ENCODE assay signal across 1 cellular context in the genomic region with DNA sequence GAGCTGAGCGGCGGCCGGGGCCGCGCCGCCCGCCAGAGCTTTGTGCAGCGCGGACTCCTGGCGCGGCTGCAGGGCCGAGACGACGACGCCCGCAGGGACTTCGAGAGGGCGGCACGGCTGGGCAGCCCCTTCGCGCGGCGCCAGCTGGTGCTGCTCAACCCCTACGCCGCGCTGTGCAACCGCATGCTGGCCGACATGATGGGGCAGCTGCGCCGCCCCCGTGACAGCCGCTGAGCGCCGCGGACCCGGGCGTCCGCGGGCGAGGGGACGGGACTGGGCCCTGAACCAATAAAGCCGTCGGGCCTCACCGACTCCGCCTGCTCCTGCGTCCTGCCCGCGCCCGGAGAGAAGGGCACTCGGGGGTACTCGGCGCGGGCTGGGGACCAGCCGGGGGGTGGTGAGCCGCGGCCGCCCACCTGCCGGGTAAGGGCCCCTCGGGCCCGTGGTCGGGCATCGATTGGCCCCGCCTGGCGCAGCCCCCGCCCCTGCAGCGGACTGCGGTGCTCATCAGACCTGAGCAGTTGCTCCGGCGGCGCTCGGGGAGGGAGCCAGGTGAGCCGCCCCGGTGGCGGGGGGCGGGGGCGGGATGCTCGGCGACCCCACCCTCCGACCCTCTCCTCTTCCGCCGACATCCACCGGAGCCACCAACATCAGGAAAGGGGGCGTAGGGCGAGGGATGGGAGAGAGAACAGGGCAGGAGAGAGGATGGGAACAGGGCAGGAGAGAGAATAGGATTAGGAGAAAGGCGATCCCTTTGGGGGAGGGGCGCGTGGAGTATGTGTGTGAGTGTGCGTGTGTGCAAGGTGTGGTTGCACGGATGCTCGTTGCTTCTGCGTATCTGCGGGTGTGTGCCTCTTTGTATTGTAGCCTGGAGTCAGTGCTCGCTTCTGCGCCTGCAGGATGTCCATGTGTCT.
TF ChIP-seq lines count a peak whose summit lies in the region.

A gene (plus strand): TSS at position 510 of the 914 bp plus-strand sequence. CDS start 610 bp downstream, outside the sequence.

TF ChIP-seq in HepG2, 621 proteins besides CTCF, POLR2A, EP300 and RAD21 (continued from another document and continues in another):
- TF ChIP-seq, protein P1, sequence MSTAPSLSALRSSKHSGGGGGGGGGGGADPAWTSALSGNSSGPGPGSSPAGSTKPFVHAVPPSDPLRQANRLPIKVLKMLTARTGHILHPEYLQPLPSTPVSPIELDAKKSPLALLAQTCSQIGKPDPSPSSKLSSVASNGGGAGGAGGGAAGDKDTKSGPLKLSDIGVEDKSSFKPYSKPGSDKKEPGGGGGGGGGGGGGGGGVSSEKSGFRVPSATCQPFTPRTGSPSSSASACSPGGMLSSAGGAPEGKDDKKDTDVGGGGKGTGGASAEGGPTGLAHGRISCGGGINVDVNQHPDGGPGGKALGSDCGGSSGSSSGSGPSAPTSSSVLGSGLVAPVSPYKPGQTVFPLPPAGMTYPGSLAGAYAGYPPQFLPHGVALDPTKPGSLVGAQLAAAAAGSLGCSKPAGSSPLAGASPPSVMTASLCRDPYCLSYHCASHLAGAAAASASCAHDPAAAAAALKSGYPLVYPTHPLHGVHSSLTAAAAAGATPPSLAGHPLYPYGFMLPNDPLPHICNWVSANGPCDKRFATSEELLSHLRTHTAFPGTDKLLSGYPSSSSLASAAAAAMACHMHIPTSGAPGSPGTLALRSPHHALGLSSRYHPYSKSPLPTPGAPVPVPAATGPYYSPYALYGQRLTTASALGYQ (CRISPR knock-in tag; IDR thresholded peaks at IDR 0.05), result no peak
- TF ChIP-seq, protein P2, sequence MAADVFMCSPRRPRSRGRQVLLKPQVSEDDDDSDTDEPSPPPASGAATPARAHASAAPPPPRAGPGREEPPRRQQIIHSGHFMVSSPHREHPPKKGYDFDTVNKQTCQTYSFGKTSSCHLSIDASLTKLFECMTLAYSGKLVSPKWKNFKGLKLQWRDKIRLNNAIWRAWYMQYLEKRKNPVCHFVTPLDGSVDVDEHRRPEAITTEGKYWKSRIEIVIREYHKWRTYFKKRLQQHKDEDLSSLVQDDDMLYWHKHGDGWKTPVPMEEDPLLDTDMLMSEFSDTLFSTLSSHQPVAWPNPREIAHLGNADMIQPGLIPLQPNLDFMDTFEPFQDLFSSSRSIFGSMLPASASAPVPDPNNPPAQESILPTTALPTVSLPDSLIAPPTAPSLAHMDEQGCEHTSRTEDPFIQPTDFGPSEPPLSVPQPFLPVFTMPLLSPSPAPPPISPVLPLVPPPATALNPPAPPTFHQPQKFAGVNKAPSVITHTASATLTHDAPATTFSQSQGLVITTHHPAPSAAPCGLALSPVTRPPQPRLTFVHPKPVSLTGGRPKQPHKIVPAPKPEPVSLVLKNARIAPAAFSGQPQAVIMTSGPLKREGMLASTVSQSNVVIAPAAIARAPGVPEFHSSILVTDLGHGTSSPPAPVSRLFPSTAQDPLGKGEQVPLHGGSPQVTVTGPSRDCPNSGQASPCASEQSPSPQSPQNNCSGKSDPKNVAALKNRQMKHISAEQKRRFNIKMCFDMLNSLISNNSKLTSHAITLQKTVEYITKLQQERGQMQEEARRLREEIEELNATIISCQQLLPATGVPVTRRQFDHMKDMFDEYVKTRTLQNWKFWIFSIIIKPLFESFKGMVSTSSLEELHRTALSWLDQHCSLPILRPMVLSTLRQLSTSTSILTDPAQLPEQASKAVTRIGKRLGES (CRISPR knock-in tag; IDR thresholded peaks at IDR 0.05; ENCODE audit: borderline replicate concordance), result no peak
- TF ChIP-seq ZNF761 (CRISPR knock-in tag; conservative IDR thresholded peaks at IDR 0.05), result 0 out of 2 replicates have a peak, but pooled peaks have one; percentile 49
- TF ChIP-seq ZNF337 (CRISPR knock-in tag; IDR thresholded peaks at IDR 0.05; ENCODE audit: borderline replicate concordance, low read depth), result no peak
- TF ChIP-seq, protein P3, sequence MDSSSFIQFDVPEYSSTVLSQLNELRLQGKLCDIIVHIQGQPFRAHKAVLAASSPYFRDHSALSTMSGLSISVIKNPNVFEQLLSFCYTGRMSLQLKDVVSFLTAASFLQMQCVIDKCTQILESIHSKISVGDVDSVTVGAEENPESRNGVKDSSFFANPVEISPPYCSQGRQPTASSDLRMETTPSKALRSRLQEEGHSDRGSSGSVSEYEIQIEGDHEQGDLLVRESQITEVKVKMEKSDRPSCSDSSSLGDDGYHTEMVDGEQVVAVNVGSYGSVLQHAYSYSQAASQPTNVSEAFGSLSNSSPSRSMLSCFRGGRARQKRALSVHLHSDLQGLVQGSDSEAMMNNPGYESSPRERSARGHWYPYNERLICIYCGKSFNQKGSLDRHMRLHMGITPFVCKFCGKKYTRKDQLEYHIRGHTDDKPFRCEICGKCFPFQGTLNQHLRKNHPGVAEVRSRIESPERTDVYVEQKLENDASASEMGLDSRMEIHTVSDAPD (CRISPR knock-in tag; IDR thresholded peaks at IDR 0.05), result no peak
- TF ChIP-seq, protein P4, sequence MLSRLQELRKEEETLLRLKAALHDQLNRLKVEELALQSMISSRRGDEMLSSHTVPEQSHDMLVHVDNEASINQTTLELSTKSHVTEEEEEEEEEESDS (CRISPR knock-in tag; IDR thresholded peaks at IDR 0.05; ENCODE audit: borderline replicate concordance), result no peak
- TF ChIP-seq ZNF605 (CRISPR knock-in tag; IDR thresholded peaks at IDR 0.05), result no peak; the same call in 1 of the 2 replicates
- TF ChIP-seq ZBTB3 (CRISPR knock-in tag; IDR thresholded peaks at IDR 0.05; ENCODE audit: borderline replicate concordance, low read depth), result no peak
- no peak for TF ChIP-seq SMARCE1 (IDR thresholded peaks at IDR 0.05; ENCODE audit: borderline replicate concordance)
- TF ChIP-seq, protein P5, sequence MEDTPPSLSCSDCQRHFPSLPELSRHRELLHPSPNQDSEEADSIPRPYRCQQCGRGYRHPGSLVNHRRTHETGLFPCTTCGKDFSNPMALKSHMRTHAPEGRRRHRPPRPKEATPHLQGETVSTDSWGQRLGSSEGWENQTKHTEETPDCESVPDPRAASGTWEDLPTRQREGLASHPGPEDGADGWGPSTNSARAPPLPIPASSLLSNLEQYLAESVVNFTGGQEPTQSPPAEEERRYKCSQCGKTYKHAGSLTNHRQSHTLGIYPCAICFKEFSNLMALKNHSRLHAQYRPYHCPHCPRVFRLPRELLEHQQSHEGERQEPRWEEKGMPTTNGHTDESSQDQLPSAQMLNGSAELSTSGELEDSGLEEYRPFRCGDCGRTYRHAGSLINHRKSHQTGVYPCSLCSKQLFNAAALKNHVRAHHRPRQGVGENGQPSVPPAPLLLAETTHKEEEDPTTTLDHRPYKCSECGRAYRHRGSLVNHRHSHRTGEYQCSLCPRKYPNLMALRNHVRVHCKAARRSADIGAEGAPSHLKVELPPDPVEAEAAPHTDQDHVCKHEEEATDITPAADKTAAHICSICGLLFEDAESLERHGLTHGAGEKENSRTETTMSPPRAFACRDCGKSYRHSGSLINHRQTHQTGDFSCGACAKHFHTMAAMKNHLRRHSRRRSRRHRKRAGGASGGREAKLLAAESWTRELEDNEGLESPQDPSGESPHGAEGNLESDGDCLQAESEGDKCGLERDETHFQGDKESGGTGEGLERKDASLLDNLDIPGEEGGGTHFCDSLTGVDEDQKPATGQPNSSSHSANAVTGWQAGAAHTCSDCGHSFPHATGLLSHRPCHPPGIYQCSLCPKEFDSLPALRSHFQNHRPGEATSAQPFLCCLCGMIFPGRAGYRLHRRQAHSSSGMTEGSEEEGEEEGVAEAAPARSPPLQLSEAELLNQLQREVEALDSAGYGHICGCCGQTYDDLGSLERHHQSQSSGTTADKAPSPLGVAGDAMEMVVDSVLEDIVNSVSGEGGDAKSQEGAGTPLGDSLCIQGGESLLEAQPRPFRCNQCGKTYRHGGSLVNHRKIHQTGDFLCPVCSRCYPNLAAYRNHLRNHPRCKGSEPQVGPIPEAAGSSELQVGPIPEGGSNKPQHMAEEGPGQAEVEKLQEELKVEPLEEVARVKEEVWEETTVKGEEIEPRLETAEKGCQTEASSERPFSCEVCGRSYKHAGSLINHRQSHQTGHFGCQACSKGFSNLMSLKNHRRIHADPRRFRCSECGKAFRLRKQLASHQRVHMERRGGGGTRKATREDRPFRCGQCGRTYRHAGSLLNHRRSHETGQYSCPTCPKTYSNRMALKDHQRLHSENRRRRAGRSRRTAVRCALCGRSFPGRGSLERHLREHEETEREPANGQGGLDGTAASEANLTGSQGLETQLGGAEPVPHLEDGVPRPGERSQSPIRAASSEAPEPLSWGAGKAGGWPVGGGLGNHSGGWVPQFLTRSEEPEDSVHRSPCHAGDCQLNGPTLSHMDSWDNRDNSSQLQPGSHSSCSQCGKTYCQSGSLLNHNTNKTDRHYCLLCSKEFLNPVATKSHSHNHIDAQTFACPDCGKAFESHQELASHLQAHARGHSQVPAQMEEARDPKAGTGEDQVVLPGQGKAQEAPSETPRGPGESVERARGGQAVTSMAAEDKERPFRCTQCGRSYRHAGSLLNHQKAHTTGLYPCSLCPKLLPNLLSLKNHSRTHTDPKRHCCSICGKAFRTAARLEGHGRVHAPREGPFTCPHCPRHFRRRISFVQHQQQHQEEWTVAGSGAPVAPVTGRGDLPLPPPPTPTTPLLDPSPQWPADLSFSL (CRISPR knock-in tag; IDR thresholded peaks at IDR 0.05), result no peak
- TF ChIP-seq TP53 (CRISPR knock-in tag; conservative IDR thresholded peaks at IDR 0.05), result no peak; the same call in 1 of the 2 replicates
- TF ChIP-seq ZNF343 (CRISPR knock-in tag; IDR thresholded peaks at IDR 0.05), result no peak; the same call in 1 of the 2 replicates
- TF ChIP-seq MXD4 (CRISPR knock-in tag; IDR thresholded peaks at IDR 0.05), result peak; percentile 48
- TF ChIP-seq ZNF232 (CRISPR knock-in tag; IDR thresholded peaks at IDR 0.05; ENCODE audit: borderline replicate concordance), result 0 out of 2 replicates have a peak, but pooled peaks have one; percentile 21
- TF ChIP-seq, protein P6, sequence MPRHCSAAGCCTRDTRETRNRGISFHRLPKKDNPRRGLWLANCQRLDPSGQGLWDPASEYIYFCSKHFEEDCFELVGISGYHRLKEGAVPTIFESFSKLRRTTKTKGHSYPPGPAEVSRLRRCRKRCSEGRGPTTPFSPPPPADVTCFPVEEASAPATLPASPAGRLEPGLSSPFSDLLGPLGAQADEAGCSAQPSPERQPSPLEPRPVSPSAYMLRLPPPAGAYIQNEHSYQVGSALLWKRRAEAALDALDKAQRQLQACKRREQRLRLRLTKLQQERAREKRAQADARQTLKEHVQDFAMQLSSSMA (CRISPR knock-in tag; IDR thresholded peaks at IDR 0.05), result no peak
- TF ChIP-seq TBX3 (IDR thresholded peaks at IDR 0.05; ENCODE audit: borderline replicate concordance), result no peak
- TF ChIP-seq ZNF83 (CRISPR knock-in tag; IDR thresholded peaks at IDR 0.05; ENCODE audit: borderline replicate concordance), result no peak
- TF ChIP-seq NRL (CRISPR knock-in tag; IDR thresholded peaks at IDR 0.05; ENCODE audit: borderline replicate concordance), result peak; percentile 10; the same call in 1 of the 2 replicates
- peak; percentile 75; the same call in 1 of the 2 replicates for TF ChIP-seq ZNF253 (CRISPR knock-in tag; IDR thresholded peaks at IDR 0.05; ENCODE audit: borderline replicate concordance)
- TF ChIP-seq, protein P7, sequence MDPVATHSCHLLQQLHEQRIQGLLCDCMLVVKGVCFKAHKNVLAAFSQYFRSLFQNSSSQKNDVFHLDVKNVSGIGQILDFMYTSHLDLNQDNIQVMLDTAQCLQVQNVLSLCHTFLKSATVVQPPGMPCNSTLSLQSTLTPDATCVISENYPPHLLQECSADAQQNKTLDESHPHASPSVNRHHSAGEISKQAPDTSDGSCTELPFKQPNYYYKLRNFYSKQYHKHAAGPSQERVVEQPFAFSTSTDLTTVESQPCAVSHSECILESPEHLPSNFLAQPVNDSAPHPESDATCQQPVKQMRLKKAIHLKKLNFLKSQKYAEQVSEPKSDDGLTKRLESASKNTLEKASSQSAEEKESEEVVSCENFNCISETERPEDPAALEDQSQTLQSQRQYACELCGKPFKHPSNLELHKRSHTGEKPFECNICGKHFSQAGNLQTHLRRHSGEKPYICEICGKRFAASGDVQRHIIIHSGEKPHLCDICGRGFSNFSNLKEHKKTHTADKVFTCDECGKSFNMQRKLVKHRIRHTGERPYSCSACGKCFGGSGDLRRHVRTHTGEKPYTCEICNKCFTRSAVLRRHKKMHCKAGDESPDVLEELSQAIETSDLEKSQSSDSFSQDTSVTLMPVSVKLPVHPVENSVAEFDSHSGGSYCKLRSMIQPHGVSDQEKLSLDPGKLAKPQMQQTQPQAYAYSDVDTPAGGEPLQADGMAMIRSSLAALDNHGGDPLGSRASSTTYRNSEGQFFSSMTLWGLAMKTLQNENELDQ (CRISPR knock-in tag; IDR thresholded peaks at IDR 0.05; ENCODE audit: borderline replicate concordance), result no peak
- TF ChIP-seq ZNF773 (CRISPR knock-in tag; IDR thresholded peaks at IDR 0.05; ENCODE audit: borderline replicate concordance), result peak; percentile 89; the same call in 1 of the 2 replicates
- TF ChIP-seq, protein P8, sequence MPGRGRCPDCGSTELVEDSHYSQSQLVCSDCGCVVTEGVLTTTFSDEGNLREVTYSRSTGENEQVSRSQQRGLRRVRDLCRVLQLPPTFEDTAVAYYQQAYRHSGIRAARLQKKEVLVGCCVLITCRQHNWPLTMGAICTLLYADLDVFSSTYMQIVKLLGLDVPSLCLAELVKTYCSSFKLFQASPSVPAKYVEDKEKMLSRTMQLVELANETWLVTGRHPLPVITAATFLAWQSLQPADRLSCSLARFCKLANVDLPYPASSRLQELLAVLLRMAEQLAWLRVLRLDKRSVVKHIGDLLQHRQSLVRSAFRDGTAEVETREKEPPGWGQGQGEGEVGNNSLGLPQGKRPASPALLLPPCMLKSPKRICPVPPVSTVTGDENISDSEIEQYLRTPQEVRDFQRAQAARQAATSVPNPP (CRISPR knock-in tag; IDR thresholded peaks at IDR 0.05), result no peak; the same call in 1 of the 2 replicates
- TF ChIP-seq ZNF563 (CRISPR knock-in tag; IDR thresholded peaks at IDR 0.05), result peak; percentile 87; the same call in 1 of the 2 replicates
- TF ChIP-seq, protein P9, sequence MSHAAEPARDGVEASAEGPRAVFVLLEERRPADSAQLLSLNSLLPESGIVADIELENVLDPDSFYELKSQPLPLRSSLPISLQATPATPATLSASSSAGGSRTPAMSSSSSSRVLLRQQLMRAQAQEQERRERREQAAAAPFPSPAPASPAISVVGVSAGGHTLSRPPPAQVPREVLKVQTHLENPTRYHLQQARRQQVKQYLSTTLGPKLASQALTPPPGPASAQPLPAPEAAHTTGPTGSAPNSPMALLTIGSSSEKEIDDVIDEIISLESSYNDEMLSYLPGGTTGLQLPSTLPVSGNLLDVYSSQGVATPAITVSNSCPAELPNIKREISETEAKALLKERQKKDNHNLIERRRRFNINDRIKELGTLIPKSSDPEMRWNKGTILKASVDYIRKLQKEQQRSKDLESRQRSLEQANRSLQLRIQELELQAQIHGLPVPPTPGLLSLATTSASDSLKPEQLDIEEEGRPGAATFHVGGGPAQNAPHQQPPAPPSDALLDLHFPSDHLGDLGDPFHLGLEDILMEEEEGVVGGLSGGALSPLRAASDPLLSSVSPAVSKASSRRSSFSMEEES (CRISPR knock-in tag; IDR thresholded peaks at IDR 0.05), result no peak; the same call in 1 of the 2 replicates
- TF ChIP-seq FOSL1 (CRISPR knock-in tag; IDR thresholded peaks at IDR 0.05; ENCODE audit: borderline replicate concordance), result no peak
- no peak for TF ChIP-seq ZNF577 (CRISPR knock-in tag; IDR thresholded peaks at IDR 0.05; ENCODE audit: borderline replicate concordance, low read depth)
- TF ChIP-seq TCF12 (IDR thresholded peaks at IDR 0.05), result no peak
- TF ChIP-seq TCF12 (CRISPR knock-in tag; IDR thresholded peaks at IDR 0.05), result no peak
- TF ChIP-seq RFX1 (IDR thresholded peaks at IDR 0.05), result no peak
- TF ChIP-seq ZNF33A (CRISPR knock-in tag; IDR thresholded peaks at IDR 0.05; ENCODE audit: borderline replicate concordance), result no peak
- TF ChIP-seq ZNF570 (CRISPR knock-in tag; IDR thresholded peaks at IDR 0.05; ENCODE audit: borderline replicate concordance), result 0 out of 2 replicates have a peak, but pooled peaks have one; percentile 48
- TF ChIP-seq ZBTB7A (CRISPR knock-in tag; IDR thresholded peaks at IDR 0.05), result no peak
- TF ChIP-seq YEATS2 (CRISPR knock-in tag; IDR thresholded peaks at IDR 0.05; ENCODE audit: borderline replicate concordance), result peak; percentile 47; the same call in 1 of the 2 replicates
